12 cellular contexts compared by ENCODE assay signal in the genomic region with DNA sequence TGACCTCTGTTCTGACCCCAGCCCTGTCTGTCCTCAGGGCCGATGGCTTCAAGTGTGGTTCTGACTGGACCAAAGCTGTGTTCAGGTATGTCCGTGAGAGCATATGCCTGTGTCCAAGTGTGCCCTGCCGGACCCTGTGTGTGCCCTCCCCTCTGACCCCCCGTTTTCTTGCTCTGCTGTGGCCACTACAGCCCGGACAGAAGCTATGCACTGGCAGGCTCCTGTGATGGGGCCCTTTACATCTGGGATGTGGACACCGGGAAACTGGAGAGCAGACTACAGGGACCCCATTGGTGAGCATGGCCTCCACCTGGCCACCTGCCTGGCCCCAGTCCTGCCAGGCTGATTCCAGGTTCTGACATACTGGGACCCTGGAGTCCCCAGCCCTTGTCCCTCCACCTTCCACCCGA. TPM values are rescaled to one million over a fixed set of nuclear protein-coding genes. Genes with fewer than 3 reads are reported as not detected.
A peak's percentile ranks its signal among the peaks of the same experiment; 100 is the strongest.
DNase-seq lines count a peak whose midpoint lies in the region; ATAC-seq and TF ChIP-seq lines count a peak whose summit lies in the region.
"Had no signal": no experiment of that assay in that cellular context is flagged by ENCODE, and none has a peak within 500 bp of the region (broad histone marks: within the 10 kb centered on the region; RNA-seq: fewer than 3 reads in every experiment).

No MANE protein-coding gene starts in this region.

- intact Hi-C loops in OCI-LY7 (cut with micrococcal nuclease; ENCODE audit: unreplicated experiment) (no loop called here), right lobe of liver (cut with DNase I) (no loop called here)

- no peaks in the 10 kb centered on the region for H3K79me2 ChIP-seq in OCI-LY7 (ENCODE audit: insufficient read depth, low read depth, low read length)

- H3K4me1 ChIP-seq in OCI-LY7 (ENCODE audit: insufficient read depth, low read length, poor library complexity, severe bottlenecking) (peaks cover 5% of the 10 kb centered on the region), right lobe of liver (peaks cover 0 to 19% (median 7%) of the 10 kb centered on the region in 4 donors), subcutaneous abdominal adipose tissue (ENCODE audit: control insufficient read depth in 5 of 5, insufficient read depth in 5 of 5, low read length in 5 of 5) (peaks cover 10 to 46% (median 21%) of the 10 kb centered on the region in 5 donors)

- H3K9me3 Mint-ChIP-seq in activated CD8-positive, alpha-beta memory T cell treated with anti-CD3 and anti-CD28 coated beads, Interleukin-2, amount 10 ng/mL, durations not matched to agents 7 days and 5 days (ENCODE audit: low read depth) = no peaks in the 10 kb centered on the region

- BruUV-seq in OCI-LY7 (replicated peaks; lab: Mats Ljungman, UMichigan) = no TSS peak

- ATAC-seq in activated CD8-positive, alpha-beta memory T cell treated with anti-CD3 and anti-CD28 coated beads, Interleukin-2, amount 10 ng/mL, durations not matched to agents 7 days and 5 days = no peak
- ATAC-seq in right lobe of liver (no peak), HG02610 (IDR thresholded peaks at IDR 0.05; ENCODE audit: unreplicated experiment) (no peak), HG02678 (IDR thresholded peaks at IDR 0.05; ENCODE audit: unreplicated experiment) (no peak)

- H3K4me3 ChIP-seq in OCI-LY7 (ENCODE audit: low read depth, low read length, poor library complexity, severe bottlenecking) = no peak overlapping the region
- no peak overlapping the region for H3K4me3 ChIP-seq in right lobe of liver
- H3K4me3 ChIP-seq in subcutaneous abdominal adipose tissue (ENCODE audit: low read depth in 1 of 5, low read length in 5 of 5) = no peak overlapping the region
- H3K4me3 ChIP-seq: dorsolateral prefrontal cortex, lung, SJSA1, suprapubic skin had no signal

- H3K27ac ChIP-seq in OCI-LY7 (ENCODE audit: low read depth, low read length, poor library complexity, severe bottlenecking) = peak overlapping the region; percentile 6
- peak overlapping the region in 2 of 3 donors; percentile 36 to 49 for H3K27ac ChIP-seq in right lobe of liver
- peak overlapping the region; percentile 65 for H3K27ac ChIP-seq in subcutaneous abdominal adipose tissue (ENCODE audit: low read depth, low read length)
- H3K27ac ChIP-seq: SJSA1, suprapubic skin had no signal

- H3K9me2 ChIP-seq in OCI-LY7 (ENCODE audit: insufficient read depth, low read length) = no peaks in the 10 kb centered on the region

- H3K36me3 Mint-ChIP-seq in activated CD8-positive, alpha-beta memory T cell treated with anti-CD3 and anti-CD28 coated beads, Interleukin-2, amount 10 ng/mL, durations not matched to agents 7 days and 5 days = peaks cover 20% of the 10 kb centered on the region

- H3K27me3 ChIP-seq in right lobe of liver (no peaks in the 10 kb centered on the region), subcutaneous abdominal adipose tissue (ENCODE audit: control insufficient read depth in 5 of 5, insufficient read depth in 4 of 5, low read length in 5 of 5) (no peaks in the 10 kb centered on the region)
- H3K27me3 ChIP-seq: dorsolateral prefrontal cortex, SJSA1, suprapubic skin had no signal

- WGBS in right lobe of liver (ENCODE audit: insufficient coverage, low coverage, low lambda C conversion rate, missing lambda C conversion rate) = no CpG with 5 or more reads among the region's 7 CpGs

- peaks cover 20% of the 10 kb centered on the region for H3K4me1 Mint-ChIP-seq in activated CD8-positive, alpha-beta memory T cell treated with anti-CD3 and anti-CD28 coated beads, Interleukin-2, amount 10 ng/mL, durations not matched to agents 7 days and 5 days

- POLR2A ChIA-PET in OCI-LY7 (lab: Charles Lee) = interaction anchor here (1.0 kb wide), 2 partner anchors 36 to 347 kb away, joined by 3 read pairs; no protein-coding TSS in a partner anchor

- H3K27me3 Mint-ChIP-seq in activated CD8-positive, alpha-beta memory T cell treated with anti-CD3 and anti-CD28 coated beads, Interleukin-2, amount 10 ng/mL, durations not matched to agents 7 days and 5 days = no peaks in the 10 kb centered on the region

- H3K4me3 Mint-ChIP-seq in activated CD8-positive, alpha-beta memory T cell treated with anti-CD3 and anti-CD28 coated beads, Interleukin-2, amount 10 ng/mL, durations not matched to agents 7 days and 5 days = no peak overlapping the region

- H2AFZ ChIP-seq in OCI-LY7 (ENCODE audit: low read length) = no peak overlapping the region

- TF ChIP-seq CTCF in OCI-LY7 (conservative IDR thresholded peaks at IDR 0.05; ENCODE audit: low read length) (no peak), right lobe of liver (IDR thresholded peaks at IDR 0.05) (no peak)

- H3K27ac Mint-ChIP-seq in activated CD8-positive, alpha-beta memory T cell treated with anti-CD3 and anti-CD28 coated beads, Interleukin-2, amount 10 ng/mL, durations not matched to agents 7 days and 5 days = peak overlapping the region; percentile 89

- H3K36me3 ChIP-seq in OCI-LY7 (ENCODE audit: insufficient read depth, low read length) = peaks cover 93% of the 10 kb centered on the region
- H3K36me3 ChIP-seq in right lobe of liver = no peaks in the 10 kb centered on the region
- H3K36me3 ChIP-seq in subcutaneous abdominal adipose tissue (ENCODE audit: control insufficient read depth in 5 of 5, insufficient read depth in 5 of 5, low read length in 5 of 5) = peaks cover 0 to 33% (median 3%) of the 10 kb centered on the region in 5 donors

- H3K4me2 ChIP-seq in OCI-LY7 (ENCODE audit: low read length) = no peak overlapping the region

- no peak for TF ChIP-seq POLR2A in right lobe of liver (IDR thresholded peaks at IDR 0.05)

- no peaks in the 10 kb centered on the region for H3K9me3 ChIP-seq in OCI-LY7 (ENCODE audit: low read length)
- no peaks in the 10 kb centered on the region for H3K9me3 ChIP-seq in right lobe of liver
- no peaks in the 10 kb centered on the region for H3K9me3 ChIP-seq in subcutaneous abdominal adipose tissue (ENCODE audit: control insufficient read depth in 5 of 5, low read length in 5 of 5)
- H3K9me3 ChIP-seq: SJSA1, suprapubic skin had no signal

- H3K9ac ChIP-seq in subcutaneous abdominal adipose tissue (ENCODE audit: low read length in 5 of 5) = peak overlapping the region in 1 of 5 donors; percentile 60

- CTCF ChIA-PET in activated CD8-positive, alpha-beta memory T cell treated with anti-CD3 and anti-CD28 coated beads, Interleukin-2, amount 10 ng/mL, durations not matched to agents 7 days and 5 days (lab: Charles Lee) = interaction anchor here (1.2 to 2.3 kb wide), 5 partner anchors 13 to 357 kb away, joined by 4 to 20 read pairs (median 7); no protein-coding TSS in a partner anchor
- CTCF ChIA-PET in OCI-LY7 (lab: Charles Lee; ENCODE audit: unreplicated experiment) = no interaction called here

- no peak for DNase-seq in activated CD8-positive, alpha-beta memory T cell treated with anti-CD3 and anti-CD28 coated beads, Interleukin-2, amount 10 ng/mL, durations not matched to agents 7 days and 5 days
- no peak for DNase-seq in activated CD8-positive, alpha-beta memory T cell treated with anti-CD3 and anti-CD28 coated beads, Interleukin-2, amount 50 U/mL, for 4 hours
- no peak for DNase-seq in OCI-LY7 (ENCODE audit: low spot score)
- DNase-seq in right lobe of liver = peak in 1 of 3 donors; percentile 24
- DNase-seq in NCI-H2196 (lab: John Stamatoyannopoulos, UW; ENCODE audit: unreplicated experiment) = no peak
- DNase-seq: dorsolateral prefrontal cortex had no signal

- H4K20me1 ChIP-seq in OCI-LY7 (ENCODE audit: insufficient read depth, low read length) = no peaks in the 10 kb centered on the region

RNA-seq across cellular contexts. Expression of gene ATG16L2, which starts 14.5 kb away (rescaled TPM):
- total RNA-seq in activated CD8-positive, alpha-beta memory T cell treated with anti-CD3 and anti-CD28 coated beads, Interleukin-2, amount 10 ng/mL, durations not matched to agents 7 days and 5 days = 100 to 1,000 TPM; 103 to 168 TPM
- 99.1 and 103 TPM in 2 replicates for total RNA-seq in OCI-LY7 (2014; rRNA removed; shearing (Covaris generic))
- total RNA-seq in OCI-LY7 (2022) (108 and 130 TPM in 2 replicates), right lobe of liver (10 to 100 TPM in 5 of 6 experiments, 1 to 10 TPM in 1; 8.6 to 23.8 (median 15.4) TPM)

RNA-seq across cellular contexts. Expression of gene STARD10, which starts 34.9 kb away (rescaled TPM):
- 10 to 100 TPM in 1 of 2 experiments, 1 to 10 TPM in 1; 8.4 to 18.4 TPM for total RNA-seq in activated CD8-positive, alpha-beta memory T cell treated with anti-CD3 and anti-CD28 coated beads, Interleukin-2, amount 10 ng/mL, durations not matched to agents 7 days and 5 days
- 8.1 and 12.9 TPM in 2 replicates for total RNA-seq in OCI-LY7 (2014; rRNA removed; shearing (Covaris generic))
- total RNA-seq in OCI-LY7 (2022) (10.4 and 12.1 TPM in 2 replicates), right lobe of liver (100 to 1,000 TPM; 282 to 525 (median 330) TPM)

Comparison
In these comparisons a context has a peak if more than half of its experiments do, and no peak if none do; other contexts are left out.
1. H3K27ac ChIP-seq: peak in every context shown above with its lines; median percentile 65 in subcutaneous abdominal adipose tissue; 42 in right lobe of liver; 6 in OCI-LY7.
2. RNA of gene ATG16L2, which starts 14.5 kb away (total RNA-seq): 103 to 168 TPM in activated CD8-positive, alpha-beta memory T cell treated with anti-CD3 and anti-CD28 coated beads, Interleukin-2, amount 10 ng/mL, durations not matched to agents 7 days and 5 days and 99.1 to 130 TPM in OCI-LY7; 8.6 to 23.8 TPM in right lobe of liver; every median in the first group is over 4 times any median in the second.
3. RNA of gene STARD10, which starts 34.9 kb away (total RNA-seq): 282 to 525 TPM in right lobe of liver; 8.4 to 18.4 TPM in activated CD8-positive, alpha-beta memory T cell treated with anti-CD3 and anti-CD28 coated beads, Interleukin-2, amount 10 ng/mL, durations not matched to agents 7 days and 5 days and 8.1 to 12.9 TPM in OCI-LY7; every median in the first group is over 10 times any median in the second.